24 cellular contexts compared by ENCODE assay signal in the genomic region with DNA sequence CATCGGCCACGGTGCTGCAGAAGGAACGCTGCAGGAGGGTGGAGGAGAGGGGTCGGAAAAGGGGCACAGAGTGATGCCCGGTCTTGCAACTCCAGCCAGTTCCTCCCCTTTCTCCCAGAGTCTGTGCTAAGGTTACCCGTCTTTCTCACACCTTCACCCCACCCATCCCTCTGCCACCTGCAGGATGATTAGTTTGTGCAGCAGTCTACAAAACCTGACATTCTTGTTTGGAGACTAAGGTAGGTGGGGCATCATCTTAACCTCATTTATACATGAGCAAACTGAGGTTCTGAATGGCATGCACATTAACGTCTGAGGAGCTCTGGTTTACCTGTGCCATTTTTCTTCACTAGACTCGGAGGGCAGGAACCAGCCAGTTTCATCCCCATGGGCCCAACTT.
DNase-seq lines count a peak whose midpoint lies in the region; ATAC-seq, FAIRE-seq and TF ChIP-seq lines count a peak whose summit lies in the region.
"Had no signal": no experiment of that assay in that cellular context is flagged by ENCODE, and none has a peak within 500 bp of the region (broad histone marks: within the 10 kb centered on the region; RNA-seq: fewer than 3 reads in every experiment).

No MANE protein-coding gene starts in this region.

- no peaks in the 10 kb centered on the region for H3K36me3 ChIP-seq in H1 (ENCODE audit: control insufficient read depth in 2 of 4, insufficient read depth in 4 of 4, low read length in 3 of 4)
- no peaks in the 10 kb centered on the region for H3K36me3 ChIP-seq in neuronal stem cell (replicated peaks in 1 of 2; ENCODE audit: control insufficient read depth in 2 of 2, insufficient read depth in 2 of 2, low read length in 2 of 2)
- peaks cover 0 to 51% (median 0%) of the 10 kb centered on the region in 3 donors for H3K36me3 ChIP-seq in tibial nerve
- H3K36me3 ChIP-seq: BLaER1 treated with 17β-estradiol and CSF1 and Interleukin-3, amounts not matched to agents 10 nM and 100 nM; HAP-1 had no signal

- no peak for TF ChIP-seq CTCF in H1 (IDR thresholded peaks at IDR 0.05; ENCODE audit: control extremely low read depth in 1 of 3, insufficient read depth in 1 of 3, low read depth in 1 of 3, low read length in 3 of 3)
- TF ChIP-seq CTCF in tibial nerve (IDR thresholded peaks at IDR 0.05) = no peak

- H2BK15ac ChIP-seq in H1 (ENCODE audit: low read length) (no peak overlapping the region), neuronal stem cell (ENCODE audit: low read length) (no peak overlapping the region)

- H2BK12ac ChIP-seq in H1 (ENCODE audit: low read depth, low read length) (no peak overlapping the region), neuronal stem cell (ENCODE audit: low read length) (no peak overlapping the region)

- no peak overlapping the region for H3K56ac ChIP-seq in H1 (replicated peaks; ENCODE audit: insufficient read length, low read depth, low read length)

- H3K4me2 ChIP-seq in H1 (ENCODE audit: insufficient read depth in 1 of 2, low read depth in 2 of 2, low read length in 2 of 2) (no peak overlapping the region), neuronal stem cell (ENCODE audit: insufficient read depth, low read length, poor library complexity, severe bottlenecking) (no peak overlapping the region)
- H3K4me2 ChIP-seq: BLaER1 treated with 17β-estradiol and CSF1 and Interleukin-3, amounts not matched to agents 10 nM and 100 nM; GM23338 had no signal

- H2BK120ac ChIP-seq in H1 (replicated peaks; ENCODE audit: low read depth, low read length) (no peak overlapping the region), neuronal stem cell (ENCODE audit: low read depth, low read length) (no peak overlapping the region)

- H3K4me3 ChIP-seq in H1 (ENCODE audit: extremely low read depth in 1 of 4, insufficient read depth in 2 of 4, low read depth in 3 of 4, low read length in 4 of 4) (no peak overlapping the region), neuronal stem cell (ENCODE audit: low read length in 2 of 2) (no peak overlapping the region), tibial nerve (no peak overlapping the region)
- H3K4me3 ChIP-seq: BLaER1 treated with 17β-estradiol and CSF1 and Interleukin-3, amounts not matched to agents 10 nM and 100 nM; GM12878; GM23338; HAP-1 had no signal

- H4K20me1 ChIP-seq in H1 (replicated peaks in 1 of 2; ENCODE audit: control insufficient read depth in 1 of 2, insufficient read depth in 2 of 2, low read length in 2 of 2) = no peaks in the 10 kb centered on the region
- H4K20me1 ChIP-seq: BLaER1 treated with 17β-estradiol and CSF1 and Interleukin-3, amounts not matched to agents 10 nM and 100 nM had no signal

- FAIRE-seq in H1 (lab: Jason Lieb, UNC) = no peak
- FAIRE-seq: A204.1, D721Med, GM12878, GM19239, H54 had no signal

- H2AFZ ChIP-seq in H1 (ENCODE audit: low read length) = no peak overlapping the region
- no peak overlapping the region for H2AFZ ChIP-seq in neuronal stem cell (ENCODE audit: low read length)
- H2AFZ ChIP-seq: GM23338 had no signal

- TF ChIP-seq RAD21 in H1 (IDR thresholded peaks at IDR 0.05 in 1 of 2, conservative IDR thresholded peaks at IDR 0.05 in 1 of 2; ENCODE audit: low read depth in 2 of 2, low read length in 2 of 2) = no peak

- no peak for TF ChIP-seq EP300 in H1 (IDR thresholded peaks at IDR 0.05; ENCODE audit: borderline replicate concordance in 1 of 2, low read depth in 2 of 2, low read length in 2 of 2)
- no peak for TF ChIP-seq EP300 in tibial nerve (IDR thresholded peaks at IDR 0.05)

- H3K23ac ChIP-seq in H1 (ENCODE audit: insufficient read length) (no peak overlapping the region), neuronal stem cell (ENCODE audit: low read depth, low read length, poor library complexity) (no peak overlapping the region)

- H2BK5ac ChIP-seq in H1 (ENCODE audit: low read depth, low read length) (no peak overlapping the region), neuronal stem cell (ENCODE audit: low read length) (no peak overlapping the region)

- 0 out of 2 replicates have a peak overlapping the region, but pooled peaks have one; percentile 29 for H4K8ac ChIP-seq in H1 (ENCODE audit: extremely low read depth, insufficient read depth, low read length)
- no peak overlapping the region for H4K8ac ChIP-seq in neuronal stem cell (ENCODE audit: low read depth, low read length)

- H4K91ac ChIP-seq in H1 (replicated peaks; ENCODE audit: insufficient read length, low read length) (no peak overlapping the region), neuronal stem cell (ENCODE audit: low read depth, low read length, poor library complexity) (no peak overlapping the region)

- no peak for ATAC-seq in GM19397 (IDR thresholded peaks at IDR 0.05; ENCODE audit: unreplicated experiment)
- ATAC-seq: GM12878, GM23338 had no signal

- POLR2A ChIA-PET in H1 (lab: Charles Lee; ENCODE audit: partially characterized antibody) = interaction anchor here (1.3 kb wide), 1 partner anchor 44 kb away, joined by 3 read pairs; no protein-coding TSS in a partner anchor

- no peak for TF ChIP-seq POLR2A in H1 (IDR thresholded peaks at IDR 0.05; ENCODE audit: control extremely low read depth in 1 of 2, low read depth in 2 of 2, low read length in 2 of 2)
- no peak for TF ChIP-seq POLR2A in tibial nerve (IDR thresholded peaks at IDR 0.05)

- no peak overlapping the region for H3K4ac ChIP-seq in H1 (replicated peaks; ENCODE audit: insufficient read length, low read depth, low read length)
- H3K4ac ChIP-seq in neuronal stem cell (ENCODE audit: low read length) = no peak overlapping the region

- no peak overlapping the region for H4K5ac ChIP-seq in H1 (ENCODE audit: insufficient read length, low read depth, low read length)

- 87% methylated on average over 7 of the region's 8 CpGs; no CpG with 5 or more reads in 1 of the 2 experiments for WGBS in H1 (ENCODE audit: extremely low coverage in 1 of 2, insufficient coverage in 1 of 2, insufficient read length in 1 of 2, insufficient replicate concordance in 2 of 2, low coverage in 1 of 2, low lambda C conversion rate in 2 of 2, missing lambda C conversion rate in 1 of 2), 2 experiments
- no CpG with 5 or more reads among the region's 8 CpGs for WGBS in neuronal stem cell (ENCODE audit: extremely low coverage in 2 of 2, insufficient read length in 2 of 2, insufficient replicate concordance in 1 of 2), 2 donors
- WGBS in tibial nerve, 2 donors = 91 to 94% methylated on average over 8 of the region's 8 CpGs

- no peak overlapping the region for H2BK20ac ChIP-seq in H1 (ENCODE audit: low read length)

- H3K9me3 ChIP-seq in H1 (ENCODE audit: insufficient read depth in 2 of 2, low read depth in 1 of 2, low read length in 1 of 2) = no peaks in the 10 kb centered on the region
- H3K9me3 ChIP-seq in neuronal stem cell (replicated peaks in 1 of 2; ENCODE audit: control insufficient read depth in 2 of 2, insufficient read depth in 1 of 2, low read depth in 1 of 2, low read length in 2 of 2) = no peaks in the 10 kb centered on the region
- H3K9me3 ChIP-seq in tibial nerve = no peaks in the 10 kb centered on the region
- H3K9me3 ChIP-seq: BLaER1 treated with 17β-estradiol and CSF1 and Interleukin-3, amounts not matched to agents 10 nM and 100 nM; HAP-1 had no signal

- H3K27ac ChIP-seq in H1 (ENCODE audit: low read depth, low read length) (no peak overlapping the region), neuronal stem cell (replicated peaks; ENCODE audit: low read length) (no peak overlapping the region), tibial nerve (no peak overlapping the region)
- H3K27ac ChIP-seq: 22Rv1; BLaER1 treated with 17β-estradiol and CSF1 and Interleukin-3, amounts not matched to agents 10 nM and 100 nM had no signal

- H3K14ac ChIP-seq in H1 (ENCODE audit: insufficient read length) (no peak overlapping the region), neuronal stem cell (ENCODE audit: low read length) (no peak overlapping the region)

- H3K9ac ChIP-seq in H1 (replicated peaks in 1 of 4; ENCODE audit: extremely low read depth in 1 of 4, low read depth in 3 of 4, low read length in 3 of 4) = no peak overlapping the region
- no peak overlapping the region for H3K9ac ChIP-seq in neuronal stem cell (ENCODE audit: low read depth, low read length, poor library complexity)
- H3K9ac ChIP-seq: BLaER1 treated with 17β-estradiol and CSF1 and Interleukin-3, amounts not matched to agents 10 nM and 100 nM had no signal

- H3K18ac ChIP-seq in H1 (ENCODE audit: extremely low read depth, low read length) (peak overlapping the region; percentile 14; the same call in 1 of the 2 replicates), neuronal stem cell (ENCODE audit: low read length) (no peak overlapping the region)

- DNase-seq in HT-29 (ENCODE audit: low spot score) (peak; percentile 23), NCI-H510A treated with DMSO at 0.1 percent for 48 hours (lab: John Stamatoyannopoulos, UW) (peak; percentile 100), H1 (ENCODE audit: low read depth in 1 of 2, low spot score in 2 of 2) (no peak), neuronal stem cell (ENCODE audit: low spot score) (no peak), tibial nerve (ENCODE audit: low spot score in 2 of 2) (no peak), activated T-cell treated with anti-CD3 and anti-CD28 coated beads for 4 hours (no peak)
- DNase-seq in activated CD4-positive, CD25-positive, alpha-beta regulatory T cell treated with anti-CD3 and anti-CD28 coated beads, Interleukin-2, amount 50 U/mL, for 72 hours = no peak
- DNase-seq: CD4-positive, alpha-beta T cell; CD8-positive, alpha-beta memory T cell; DMS 273 treated with DMSO at 0.1 percent for 48 hours; DMS79; EL; GDM1; HFFc6 had no signal

- H3K27me3 ChIP-seq in H1 (replicated peaks in 1 of 4; ENCODE audit: control insufficient read depth in 3 of 4, extremely low read depth in 1 of 4, insufficient read depth in 3 of 4, low read length in 3 of 4) (no peaks in the 10 kb centered on the region; a peak in 1 of 7 replicates), neuronal stem cell (ENCODE audit: control insufficient read depth in 3 of 3, insufficient read depth in 3 of 3, low read depth in 1 of 3, low read length in 3 of 3) (peaks cover 0 to 8% (median 0%) of the 10 kb centered on the region in 3 experiments), tibial nerve (no peaks in the 10 kb centered on the region)
- H3K27me3 ChIP-seq: BLaER1 treated with 17β-estradiol and CSF1 and Interleukin-3, amounts not matched to agents 10 nM and 100 nM had no signal

- H3K4me1 ChIP-seq in H1 (replicated peaks in 1 of 4; ENCODE audit: control insufficient read depth in 3 of 4, insufficient read depth in 4 of 4, low read length in 3 of 4) = peaks cover 0 to 19% (median 7%) of the 10 kb centered on the region in 4 experiments; a peak in 4 of 7 replicates
- H3K4me1 ChIP-seq in neuronal stem cell (ENCODE audit: control insufficient read depth in 2 of 2, insufficient read depth in 1 of 2, low read depth in 1 of 2, low read length in 2 of 2) = peaks cover 0 to 10% of the 10 kb centered on the region in 2 donors
- H3K4me1 ChIP-seq in tibial nerve = no peaks in the 10 kb centered on the region
- H3K4me1 ChIP-seq: HAP-1 had no signal

- H3K23me2 ChIP-seq in H1 (ENCODE audit: low read depth, low read length) = peaks cover 2% of the 10 kb centered on the region; the same call in 1 of the 2 replicates

- CTCF ChIA-PET in H1 (lab: Charles Lee; ENCODE audit: partially characterized antibody) = interaction anchor here (2.6 kb wide), 1 partner anchor 62 kb away, joined by 9 read pairs; no protein-coding TSS in a partner anchor

- H2AK5ac ChIP-seq in H1 (ENCODE audit: low read depth, low read length) (no peak overlapping the region), neuronal stem cell (ENCODE audit: low read depth, low read length) (peak overlapping the region; percentile 27)

- no peaks in the 10 kb centered on the region for H3K79me1 ChIP-seq in H1 (ENCODE audit: low read depth, low read length)
- H3K79me1 ChIP-seq in neuronal stem cell (ENCODE audit: low read depth, low read length) = peaks cover 3% of the 10 kb centered on the region

- H3K79me2 ChIP-seq in H1 (ENCODE audit: control insufficient read depth in 1 of 2, insufficient read depth in 2 of 2, low read length in 2 of 2) = no peaks in the 10 kb centered on the region

Comparison
In these comparisons a context has a peak if more than half of its experiments do, and no peak if none do; other contexts are left out.
1. DNase-seq: peak in HT-29 (single experiment) and NCI-H510A treated with DMSO at 0.1 percent for 48 hours (single experiment); none in H1 (0 of 2), neuronal stem cell (single experiment), tibial nerve (0 of 2), activated T-cell treated with anti-CD3 and anti-CD28 coated beads for 4 hours (single experiment) and activated CD4-positive, CD25-positive, alpha-beta regulatory T cell treated with anti-CD3 and anti-CD28 coated beads, Interleukin-2, amount 50 U/mL, for 72 hours (single experiment).